Comparison of ENCODE assay signal across 19 cellular contexts in the genomic region with DNA sequence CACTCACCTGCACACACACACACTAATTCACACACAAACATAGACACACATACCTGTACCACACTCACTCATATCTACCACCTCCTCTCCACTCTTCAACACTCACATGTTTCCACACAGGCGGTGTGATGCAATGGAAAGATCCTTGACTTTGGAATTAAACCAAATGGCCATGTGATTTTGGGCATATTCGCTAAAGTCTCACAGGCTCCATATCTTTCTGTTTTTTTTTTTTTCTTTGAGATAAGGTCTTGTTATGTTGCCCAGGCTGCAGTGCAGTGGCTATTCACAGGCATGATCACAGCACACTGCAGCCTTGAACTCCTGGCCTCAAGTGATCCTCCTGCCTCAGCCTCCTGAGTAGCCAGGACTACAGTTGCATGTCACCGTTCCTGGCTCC.
DNase-seq lines count a peak whose midpoint lies in the region; TF ChIP-seq lines count a peak whose summit lies in the region.
"Had no signal": no experiment of that assay in that cellular context is flagged by ENCODE, and none has a peak within 500 bp of the region (broad histone marks: within the 10 kb centered on the region; RNA-seq: fewer than 3 reads in every experiment).

No MANE protein-coding gene starts in this region.

- CTCF ChIA-PET in HEK293 (lab: Yijun Ruan, JAX) = no interaction called here

- POLR2A ChIA-PET in HEK293 (lab: Yijun Ruan, JAX) = no interaction called here

- DNase-seq in left ventricle myocardium inferior (no peak), cardiac septum (ENCODE audit: low spot score) (no peak), choroid plexus epithelial cell (ENCODE audit: low read depth) (peak; percentile 7), fibroblast of pulmonary artery (ENCODE audit: low read depth) (peak; percentile 21), GM10266 (ENCODE audit: extremely low spot score) (no peak)
- no peak for DNase-seq in activated naive CD4-positive, alpha-beta T cell treated with anti-CD3 and anti-CD28 coated beads, Interleukin-2, amount 50 U/mL, for 16 hours
- DNase-seq: AML-193; Caco-2; Calu3; CD4-positive, alpha-beta T cell; CD8-positive, alpha-beta T cell; DMS79 treated with DMSO at 0.1 percent for 48 hours; GF-D8 had no signal

- H3K36me3 ChIP-seq in left ventricle myocardium inferior (no peaks in the 10 kb centered on the region), HEK293 (ENCODE audit: control insufficient read depth in 2 of 2, insufficient read depth in 1 of 2, low read length in 2 of 2) (no peaks in the 10 kb centered on the region)
- H3K36me3 ChIP-seq: BLaER1 treated with 17β-estradiol and CSF1 and Interleukin-3, amounts not matched to agents 10 nM and 100 nM had no signal

- peaks cover 9% of the 10 kb centered on the region for H3K9me3 ChIP-seq in left ventricle myocardium inferior (replicated peaks)
- H3K9me3 ChIP-seq in HEK293 (ENCODE audit: control insufficient read depth, insufficient read depth, low read depth, low read length) = no peaks in the 10 kb centered on the region
- H3K9me3 ChIP-seq: A549, Caco-2 had no signal

- TF ChIP-seq CTCF in left ventricle myocardium inferior (IDR thresholded peaks at IDR 0.05; ENCODE audit: borderline replicate concordance) = no peak
- no peak for TF ChIP-seq CTCF in HEK293 (tag by site-specific recombination; IDR thresholded peaks at IDR 0.05)
- no peak for TF ChIP-seq CTCF in choroid plexus epithelial cell (conservative IDR thresholded peaks at IDR 0.05; ENCODE audit: low read depth, low read length)
- no peak for TF ChIP-seq CTCF in fibroblast of pulmonary artery (IDR thresholded peaks at IDR 0.05; ENCODE audit: low read length, missing control alignments)
- no peak for TF ChIP-seq CTCF in GM10266 (IDR thresholded peaks at IDR 0.05; ENCODE audit: control insufficient read depth, insufficient read depth, low read depth, missing control alignments)

- no peaks in the 10 kb centered on the region for H3K27me3 ChIP-seq in left ventricle myocardium inferior (ENCODE audit: low read depth)
- H3K27me3 ChIP-seq: BLaER1 treated with 17β-estradiol and CSF1 and Interleukin-3, amounts not matched to agents 10 nM and 100 nM had no signal

- no peak overlapping the region for H3K4me3 ChIP-seq in left ventricle myocardium inferior
- no peak overlapping the region for H3K4me3 ChIP-seq in HEK293 (ENCODE audit: low read depth, low read length)
- H3K4me3 ChIP-seq in choroid plexus epithelial cell (ENCODE audit: low read depth, low read length) = no peak overlapping the region
- H3K4me3 ChIP-seq in fibroblast of pulmonary artery (replicated peaks; ENCODE audit: low read depth, low read length) = no peak overlapping the region
- H3K4me3 ChIP-seq: A549; BLaER1 treated with 17β-estradiol and CSF1 and Interleukin-3, amounts not matched to agents 10 nM and 100 nM; GM12878 had no signal

- H3K4me1 ChIP-seq in left ventricle myocardium inferior (peaks cover 16% of the 10 kb centered on the region), HEK293 (ENCODE audit: control insufficient read depth, insufficient read depth, low read length) (no peaks in the 10 kb centered on the region)
- H3K4me1 ChIP-seq: A549, Caco-2 had no signal

- intact Hi-C loops in left ventricle myocardium inferior (cut with micrococcal nuclease) = no loop called here
- intact Hi-C loops in cardiac septum (cut with DNase I) = no loop called here

- H3K27ac ChIP-seq in left ventricle myocardium inferior (replicated peaks) = peak overlapping the region; percentile 60
- H3K27ac ChIP-seq in HEK293 (ENCODE audit: extremely low read depth, low read depth, low read length) = no peak overlapping the region
- H3K27ac ChIP-seq: 22Rv1; A549; BLaER1 treated with 17β-estradiol and CSF1 and Interleukin-3, amounts not matched to agents 10 nM and 100 nM; C4-2B had no signal

TF ChIP-seq in HEK293, 187 proteins besides CTCF, POLR2A, EP300 and RAD21:
- TF ChIP-seq, protein P1, sequence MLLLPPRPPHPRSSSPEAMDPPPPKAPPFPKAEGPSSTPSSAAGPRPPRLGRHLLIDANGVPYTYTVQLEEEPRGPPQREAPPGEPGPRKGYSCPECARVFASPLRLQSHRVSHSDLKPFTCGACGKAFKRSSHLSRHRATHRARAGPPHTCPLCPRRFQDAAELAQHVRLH (tag by site-specific recombination; IDR thresholded peaks at IDR 0.05) = no peak
- TF ChIP-seq, protein P2, sequence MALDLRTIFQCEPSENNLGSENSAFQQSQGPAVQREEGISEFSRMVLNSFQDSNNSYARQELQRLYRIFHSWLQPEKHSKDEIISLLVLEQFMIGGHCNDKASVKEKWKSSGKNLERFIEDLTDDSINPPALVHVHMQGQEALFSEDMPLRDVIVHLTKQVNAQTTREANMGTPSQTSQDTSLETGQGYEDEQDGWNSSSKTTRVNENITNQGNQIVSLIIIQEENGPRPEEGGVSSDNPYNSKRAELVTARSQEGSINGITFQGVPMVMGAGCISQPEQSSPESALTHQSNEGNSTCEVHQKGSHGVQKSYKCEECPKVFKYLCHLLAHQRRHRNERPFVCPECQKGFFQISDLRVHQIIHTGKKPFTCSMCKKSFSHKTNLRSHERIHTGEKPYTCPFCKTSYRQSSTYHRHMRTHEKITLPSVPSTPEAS (tag by site-specific recombination; IDR thresholded peaks at IDR 0.05) = 0 out of 2 replicates have a peak, but pooled peaks have one; percentile 33
- TF ChIP-seq ZNF157 (tag by site-specific recombination; IDR thresholded peaks at IDR 0.05) = no peak

Comparison
In these comparisons a context has a peak if more than half of its experiments do, and no peak if none do; other contexts are left out.
1. DNase-seq: peak in choroid plexus epithelial cell (single experiment) and fibroblast of pulmonary artery (single experiment); none in left ventricle myocardium inferior (single experiment), cardiac septum (single experiment), activated naive CD4-positive, alpha-beta T cell treated with anti-CD3 and anti-CD28 coated beads, Interleukin-2, amount 50 U/mL, for 16 hours (single experiment) and GM10266 (single experiment).